16 cellular contexts compared by ENCODE assay signal in genomic region chr1:67171978-67172377, GRCh38. TPM values are rescaled to one million over a fixed set of nuclear protein-coding genes. Genes with fewer than 3 reads are reported as not detected.
DNase-seq lines count a peak whose midpoint lies in the region; ATAC-seq and TF ChIP-seq lines count a peak whose summit lies in the region.
"Had no signal": no experiment of that assay in that cellular context is flagged by ENCODE, and none has a peak within 500 bp of the region (broad histone marks: within the 10 kb centered on the region; RNA-seq: fewer than 3 reads in every experiment).

No MANE protein-coding gene starts in this region.

- no peaks in the 10 kb centered on the region for H4K20me1 ChIP-seq in OCI-LY7 (ENCODE audit: insufficient read depth, low read length)

- TF ChIP-seq CTCF in OCI-LY7 (conservative IDR thresholded peaks at IDR 0.05; ENCODE audit: low read length) (no peak), prostate gland (IDR thresholded peaks at IDR 0.05) (no peak)

- peak overlapping the region; percentile 75 for H3K4me3 ChIP-seq in CD4-positive, CD25-positive, alpha-beta regulatory T cell (ENCODE audit: low read depth, low read length)
- no peak overlapping the region for H3K4me3 ChIP-seq in OCI-LY7 (ENCODE audit: low read depth, low read length, poor library complexity, severe bottlenecking)
- H3K4me3 ChIP-seq in prostate gland, result no peak overlapping the region
- H3K4me3 ChIP-seq: heart left ventricle, suprapubic skin had no signal

- H3K27me3 Mint-ChIP-seq in CD4-positive, CD25-positive, alpha-beta regulatory T cell, result no peaks in the 10 kb centered on the region

- 33% methylated on average over 1 of the region's 1 CpG for WGBS in prostate gland

- peak overlapping the region in 2 of 3 donors; percentile 70 to 80 for H3K27ac Mint-ChIP-seq in CD4-positive, CD25-positive, alpha-beta regulatory T cell

- no peaks in the 10 kb centered on the region for H3K27me3 ChIP-seq in CD4-positive, CD25-positive, alpha-beta regulatory T cell (ENCODE audit: control insufficient read depth, insufficient read depth, low read length)
- H3K27me3 ChIP-seq in prostate gland (replicated peaks; ENCODE audit: insufficient read depth), result no peaks in the 10 kb centered on the region
- H3K27me3 ChIP-seq: heart left ventricle, suprapubic skin had no signal

- 0 out of 2 replicates have a peak, but pooled peaks cover 5% of the 10 kb centered on the region for H3K9me2 ChIP-seq in OCI-LY7 (ENCODE audit: insufficient read depth, low read length)

- H3K4me3 Mint-ChIP-seq in CD4-positive, CD25-positive, alpha-beta regulatory T cell, result peak overlapping the region; percentile 12 to 74 (median 66)

- H3K4me1 ChIP-seq in CD4-positive, CD25-positive, alpha-beta regulatory T cell (ENCODE audit: control insufficient read depth, insufficient read depth, low read length, poor library complexity, severe bottlenecking), result peaks cover 25% of the 10 kb centered on the region
- H3K4me1 ChIP-seq in OCI-LY7 (ENCODE audit: insufficient read depth, low read length, poor library complexity, severe bottlenecking), result no peaks in the 10 kb centered on the region
- no peaks in the 10 kb centered on the region for H3K4me1 ChIP-seq in prostate gland (replicated peaks)
- H3K4me1 ChIP-seq: parathyroid adenoma, suprapubic skin had no signal

- POLR2A ChIA-PET in OCI-LY7 (lab: Charles Lee), result interaction anchor here (0.7 kb wide), 1 partner anchor 426 kb away, joined by 3 read pairs; no protein-coding TSS in a partner anchor

- peaks cover 26 to 45% (median 32%) of the 10 kb centered on the region in 4 donors for H3K4me1 Mint-ChIP-seq in CD4-positive, CD25-positive, alpha-beta regulatory T cell

- CTCF ChIA-PET in OCI-LY7 (lab: Charles Lee; ENCODE audit: unreplicated experiment), result no interaction called here

- H3K79me2 ChIP-seq in OCI-LY7 (ENCODE audit: insufficient read depth, low read depth, low read length), result no peaks in the 10 kb centered on the region
- H3K79me2 ChIP-seq: parathyroid adenoma had no signal

- 0 out of 2 replicates have a peak overlapping the region, but pooled peaks have one; percentile 2 for H2AFZ ChIP-seq in OCI-LY7 (ENCODE audit: low read length)
- H2AFZ ChIP-seq: parathyroid adenoma had no signal

- no TSS peak for BruUV-seq in OCI-LY7 (replicated peaks; lab: Mats Ljungman, UMichigan)

- no peak overlapping the region for H3K4me2 ChIP-seq in OCI-LY7 (ENCODE audit: low read length)

- peaks cover 0 to 3% (median 0%) of the 10 kb centered on the region in 7 donors for H3K9me3 Mint-ChIP-seq in CD4-positive, CD25-positive, alpha-beta regulatory T cell

- ATAC-seq in CD4-positive, CD25-positive, alpha-beta regulatory T cell (ENCODE audit: low read depth in 2 of 2), result peak; percentile 17 to 31
- ATAC-seq in GM18502 (IDR thresholded peaks at IDR 0.05; ENCODE audit: poor library complexity, unreplicated experiment) (peak; percentile 33), GM18909 (IDR thresholded peaks at IDR 0.05; ENCODE audit: poor library complexity, unreplicated experiment) (no peak), HG02840 (IDR thresholded peaks at IDR 0.05; ENCODE audit: low FRiP score, unreplicated experiment) (no peak)
- ATAC-seq: esophagus mucosa, heart left ventricle had no signal

- no peaks in the 10 kb centered on the region for H3K36me3 ChIP-seq in CD4-positive, CD25-positive, alpha-beta regulatory T cell (ENCODE audit: control insufficient read depth, insufficient read depth, low read length)
- H3K36me3 ChIP-seq in OCI-LY7 (ENCODE audit: insufficient read depth, low read length) (no peaks in the 10 kb centered on the region), prostate gland (no peaks in the 10 kb centered on the region)
- H3K36me3 ChIP-seq: heart left ventricle, suprapubic skin had no signal

- no peaks in the 10 kb centered on the region for H3K9me3 ChIP-seq in CD4-positive, CD25-positive, alpha-beta regulatory T cell (ENCODE audit: control insufficient read depth in 2 of 2, low read length in 2 of 2)
- no peaks in the 10 kb centered on the region for H3K9me3 ChIP-seq in OCI-LY7 (ENCODE audit: low read length)
- no peaks in the 10 kb centered on the region for H3K9me3 ChIP-seq in prostate gland
- H3K9me3 ChIP-seq: heart left ventricle, suprapubic skin had no signal

- intact Hi-C loops in OCI-LY7 (cut with micrococcal nuclease; ENCODE audit: unreplicated experiment) (no loop called here), prostate gland (cut with DNase I) (no loop called here)

- peak in 2 of 3 donors; percentile 46 to 73 for DNase-seq in CD4-positive, CD25-positive, alpha-beta regulatory T cell
- DNase-seq in OCI-LY7 (ENCODE audit: low spot score) (no peak), NK-92 (lab: John Stamatoyannopoulos, UW; ENCODE audit: unreplicated experiment) (no peak), prostate gland (ENCODE audit: low spot score) (no peak)
- peak; percentile 74 for DNase-seq in central memory CD4-positive, alpha-beta T cell
- DNase-seq: anterior cingulate cortex, DMS79 treated with DMSO at 0.1 percent for 48 hours, heart left ventricle, SIG-M5 had no signal

- no peaks in the 10 kb centered on the region for H3K36me3 Mint-ChIP-seq in CD4-positive, CD25-positive, alpha-beta regulatory T cell

- no peak overlapping the region for H3K27ac ChIP-seq in CD4-positive, CD25-positive, alpha-beta regulatory T cell (ENCODE audit: insufficient read depth, low read length, poor library complexity, severe bottlenecking)
- H3K27ac ChIP-seq in OCI-LY7 (ENCODE audit: low read depth, low read length, poor library complexity, severe bottlenecking), result no peak overlapping the region
- no peak overlapping the region for H3K27ac ChIP-seq in prostate gland
- H3K27ac ChIP-seq: heart left ventricle, parathyroid adenoma, suprapubic skin had no signal

- TF ChIP-seq POLR2A in prostate gland (IDR thresholded peaks at IDR 0.05), result no peak

RNA-seq across cellular contexts. Expression of gene IL23R, which starts 5.7 kb away (rescaled TPM):
- total RNA-seq in CD4-positive, CD25-positive, alpha-beta regulatory T cell, result not detected
- under 1 TPM in 3 of 4 donors, not detected in 1; 0.20 to 0.35 (median 0.30) TPM for polyA plus RNA-seq in CD4-positive, CD25-positive, alpha-beta regulatory T cell
- not detected in 2 replicates for total RNA-seq in OCI-LY7 (2014; rRNA removed; shearing (Covaris generic))
- 0.13 and 0.23 TPM in 2 replicates for total RNA-seq in OCI-LY7 (2022)
- under 1 TPM in 1 of 2 donors, not detected in 1; 0.74 TPM for total RNA-seq in prostate gland
- total RNA-seq: heart left ventricle, suprapubic skin had no signal
- polyA plus RNA-seq: heart left ventricle had no signal

RNA-seq across cellular contexts. Expression of gene C1orf141, which starts 37.2 kb away (rescaled TPM):
- total RNA-seq in CD4-positive, CD25-positive, alpha-beta regulatory T cell, result not detected
- not detected for polyA plus RNA-seq in CD4-positive, CD25-positive, alpha-beta regulatory T cell
- not detected in 2 replicates for total RNA-seq in OCI-LY7 (2014; rRNA removed; shearing (Covaris generic))
- total RNA-seq in OCI-LY7 (2022) (not detected in 2 replicates), prostate gland (1 to 10 TPM in 1 of 2 donors, not detected in 1; 5.4 TPM)
- total RNA-seq: esophagus mucosa, heart left ventricle, mucosa of gallbladder, suprapubic skin had no signal
- polyA plus RNA-seq: heart left ventricle had no signal

Comparison
In these comparisons a context has a peak if more than half of its experiments do, and no peak if none do; other contexts are left out.
1. ATAC-seq: peak in CD4-positive, CD25-positive, alpha-beta regulatory T cell (2 of 2) and GM18502 (single experiment); none in GM18909 (single experiment) and HG02840 (single experiment).
2. DNase-seq: peak in CD4-positive, CD25-positive, alpha-beta regulatory T cell (2 of 3) and central memory CD4-positive, alpha-beta T cell (single experiment); none in OCI-LY7 (single experiment), NK-92 (single experiment) and prostate gland (single experiment).